ENCODE assay signal across 13 cellular contexts in genomic region chr19:18562086-18562485, GRCh38. TPM values are rescaled to one million over a fixed set of nuclear protein-coding genes. Genes with fewer than 3 reads are reported as not detected.
DNase-seq lines count a peak whose midpoint lies in the region; ATAC-seq and TF ChIP-seq lines count a peak whose summit lies in the region.
"Had no signal": no experiment of that assay in that cellular context is flagged by ENCODE, and none has a peak within 500 bp of the region (broad histone marks: within the 10 kb centered on the region; RNA-seq: fewer than 3 reads in every experiment).

No MANE protein-coding gene starts in this region.

- WGBS in aorta, 2 donors: 3 to 6% methylated on average over 14 of the region's 14 CpGs

- intact Hi-C loops in natural killer cell (cut with micrococcal nuclease): no loop called here
- intact Hi-C loops in aorta (cut with DNase I): no loop called here

- H3K27me3 ChIP-seq in aorta (ENCODE audit: control insufficient read depth in 1 of 2, insufficient read depth in 2 of 2, low read length in 1 of 2): no peaks in the 10 kb centered on the region

- no peak overlapping the region for H3K4me3 ChIP-seq in aorta (ENCODE audit: low read length in 2 of 2)

- H3K36me3 Mint-ChIP-seq in natural killer cell treated with Interleukin-12 subunit alpha and Interleukin-12 subunit beta and Interleukin-15 and Interleukin-18, amount 100 ng/mL, for 72 hours: no peaks in the 10 kb centered on the region
- H3K36me3 Mint-ChIP-seq in natural killer cell (no peaks in the 10 kb centered on the region), mesothelial cell of epicardium (peaks cover 16% of the 10 kb centered on the region)
- peaks cover 20% of the 10 kb centered on the region for H3K36me3 Mint-ChIP-seq in activated T-cell treated with anti-CD3 and anti-CD28 coated beads, Interleukin-2, amount 50 U/mL, for 4 hours (ENCODE audit: insufficient read depth)

- H3K27ac ChIP-seq in aorta (ENCODE audit: low read depth in 1 of 2, low read length in 2 of 2): peak overlapping the region; percentile 92 to 94

- ATAC-seq in natural killer cell treated with Interleukin-12 subunit alpha and Interleukin-12 subunit beta and Interleukin-15 and Interleukin-18, amount 100 ng/mL, for 72 hours: no peak
- no peak for ATAC-seq in natural killer cell
- peak; percentile 63 for ATAC-seq in aorta (ENCODE audit: low FRiP score)
- ATAC-seq in GM19328 (IDR thresholded peaks at IDR 0.05; ENCODE audit: unreplicated experiment): no peak
- ATAC-seq in activated T-cell treated with anti-CD3 and anti-CD28 coated beads, Interleukin-2, amount 50 U/mL, for 4 hours: no peak
- ATAC-seq: activated CD8-positive, alpha-beta T cell treated with anti-CD3 and anti-CD28 coated beads for 36 hours; naive thymus-derived CD4-positive, alpha-beta T cell had no signal

- peaks cover 0 to 3% of the 10 kb centered on the region in 2 donors for H3K36me3 ChIP-seq in aorta (ENCODE audit: control insufficient read depth in 1 of 2, insufficient read depth in 2 of 2, low read length in 1 of 2)

- H3K9me3 ChIP-seq in aorta (ENCODE audit: control insufficient read depth, low read length): no peaks in the 10 kb centered on the region

- no peaks in the 10 kb centered on the region for H3K9me3 Mint-ChIP-seq in natural killer cell treated with Interleukin-12 subunit alpha and Interleukin-12 subunit beta and Interleukin-15 and Interleukin-18, amount 100 ng/mL, for 72 hours
- H3K9me3 Mint-ChIP-seq in natural killer cell: no peaks in the 10 kb centered on the region
- no peaks in the 10 kb centered on the region for H3K9me3 Mint-ChIP-seq in mesothelial cell of epicardium
- H3K9me3 Mint-ChIP-seq in activated T-cell treated with anti-CD3 and anti-CD28 coated beads, Interleukin-2, amount 50 U/mL, for 4 hours: no peaks in the 10 kb centered on the region
- H3K9me3 Mint-ChIP-seq: activated CD8-positive, alpha-beta T cell treated with anti-CD3 and anti-CD28 coated beads for 36 hours; activated naive CD4-positive, alpha-beta T cell treated with anti-CD3 and anti-CD28 coated beads for 36 hours had no signal

- no peak for TF ChIP-seq CTCF in natural killer cell (IDR thresholded peaks at IDR 0.05)
- no peak for TF ChIP-seq CTCF in mesothelial cell of epicardium (IDR thresholded peaks at IDR 0.05; ENCODE audit: unreplicated experiment)

- no peaks in the 10 kb centered on the region for H3K27me3 Mint-ChIP-seq in natural killer cell treated with Interleukin-12 subunit alpha and Interleukin-12 subunit beta and Interleukin-15 and Interleukin-18, amount 100 ng/mL, for 72 hours
- no peaks in the 10 kb centered on the region for H3K27me3 Mint-ChIP-seq in natural killer cell (ENCODE audit: low read depth in 2 of 2)
- no peaks in the 10 kb centered on the region for H3K27me3 Mint-ChIP-seq in mesothelial cell of epicardium (ENCODE audit: low read depth)
- no peaks in the 10 kb centered on the region for H3K27me3 Mint-ChIP-seq in activated T-cell treated with anti-CD3 and anti-CD28 coated beads, Interleukin-2, amount 50 U/mL, for 4 hours (ENCODE audit: low read depth)
- H3K27me3 Mint-ChIP-seq: activated CD8-positive, alpha-beta T cell treated with anti-CD3 and anti-CD28 coated beads for 36 hours; naive thymus-derived CD4-positive, alpha-beta T cell had no signal

- peak; percentile 12 for DNase-seq in natural killer cell treated with Interleukin-12 subunit alpha and Interleukin-12 subunit beta and Interleukin-15 and Interleukin-18, amount 100 ng/mL, for 72 hours (ENCODE audit: low spot score)
- DNase-seq in natural killer cell (no peak), mesothelial cell of epicardium (ENCODE audit: low spot score in 2 of 2, unreplicated experiment in 2 of 2) (no peak), aorta (peak; percentile 87 to 91)
- no peak for DNase-seq in activated T-cell treated with anti-CD3 and anti-CD28 coated beads, Interleukin-2, amount 50 U/mL, for 4 hours
- DNase-seq: activated CD8-positive, alpha-beta T cell treated with anti-CD3 and anti-CD28 coated beads for 36 hours; activated naive CD4-positive, alpha-beta T cell treated with anti-CD3 and anti-CD28 coated beads for 36 hours; naive thymus-derived CD4-positive, alpha-beta T cell; NCI-H1417; NCI-H510A treated with DMSO at 0.1 percent for 48 hours; small intestine; T-helper 9 cell had no signal

- peak overlapping the region in 1 of 2 donors; percentile 50 for H3K27ac Mint-ChIP-seq in natural killer cell treated with Interleukin-12 subunit alpha and Interleukin-12 subunit beta and Interleukin-15 and Interleukin-18, amount 100 ng/mL, for 72 hours
- H3K27ac Mint-ChIP-seq in natural killer cell (no peak overlapping the region), mesothelial cell of epicardium (peak overlapping the region; percentile 6)
- H3K27ac Mint-ChIP-seq: activated naive CD4-positive, alpha-beta T cell treated with anti-CD3 and anti-CD28 coated beads for 36 hours had no signal

- H3K4me3 Mint-ChIP-seq in natural killer cell treated with Interleukin-12 subunit alpha and Interleukin-12 subunit beta and Interleukin-15 and Interleukin-18, amount 100 ng/mL, for 72 hours: no peak overlapping the region
- no peak overlapping the region for H3K4me3 Mint-ChIP-seq in natural killer cell
- no peak overlapping the region for H3K4me3 Mint-ChIP-seq in mesothelial cell of epicardium
- H3K4me3 Mint-ChIP-seq in activated T-cell treated with anti-CD3 and anti-CD28 coated beads, Interleukin-2, amount 50 U/mL, for 4 hours: no peak overlapping the region
- H3K4me3 Mint-ChIP-seq: activated CD8-positive, alpha-beta T cell treated with anti-CD3 and anti-CD28 coated beads for 36 hours; activated naive CD4-positive, alpha-beta T cell treated with anti-CD3 and anti-CD28 coated beads for 36 hours; naive thymus-derived CD4-positive, alpha-beta T cell had no signal

- peaks cover 0 to 4% of the 10 kb centered on the region in 2 donors for H3K4me1 ChIP-seq in aorta (ENCODE audit: control insufficient read depth in 1 of 2, insufficient read depth in 2 of 2, low read length in 2 of 2)

- peaks cover 11 to 14% of the 10 kb centered on the region in 2 donors for H3K4me1 Mint-ChIP-seq in natural killer cell treated with Interleukin-12 subunit alpha and Interleukin-12 subunit beta and Interleukin-15 and Interleukin-18, amount 100 ng/mL, for 72 hours (ENCODE audit: low read depth in 2 of 2)
- H3K4me1 Mint-ChIP-seq in natural killer cell (peaks cover 8 to 21% of the 10 kb centered on the region in 2 donors), mesothelial cell of epicardium (peaks cover 8% of the 10 kb centered on the region)
- peaks cover 16% of the 10 kb centered on the region for H3K4me1 Mint-ChIP-seq in activated T-cell treated with anti-CD3 and anti-CD28 coated beads, Interleukin-2, amount 50 U/mL, for 4 hours (ENCODE audit: low read depth)

RNA-seq across cellular contexts. Expression of gene KXD1, which starts 4.4 kb away (rescaled TPM):
- 100 to 1,000 TPM; 105 to 144 TPM for total RNA-seq in natural killer cell treated with Interleukin-12 subunit alpha and Interleukin-12 subunit beta and Interleukin-15 and Interleukin-18, amount 100 ng/mL, for 72 hours
- total RNA-seq in natural killer cell (10 to 100 TPM; 83.2 to 88.8 (median 86.9) TPM), mesothelial cell of epicardium (79.7 to 82.2 TPM (median 80.3 TPM) in 3 replicates), aorta (10 to 100 TPM; 85.4 to 92.4 TPM)
- 100 to 1,000 TPM in 1 of 2 donors, 10 to 100 TPM in 1; 85.6 to 128 TPM for polyA plus RNA-seq in aorta
- total RNA-seq in activated T-cell treated with anti-CD3 and anti-CD28 coated beads, Interleukin-2, amount 50 U/mL, for 4 hours: 100 to 1,000 TPM; 112 to 129 (median 126) TPM

RNA-seq across cellular contexts. Expression of gene UBA52, which starts 9.6 kb away (rescaled TPM):
- 1,000 to 10,000 TPM; 1,148 to 1,390 TPM for total RNA-seq in natural killer cell treated with Interleukin-12 subunit alpha and Interleukin-12 subunit beta and Interleukin-15 and Interleukin-18, amount 100 ng/mL, for 72 hours
- total RNA-seq in natural killer cell: 1,000 to 10,000 TPM; 1,016 to 1,271 (median 1,271) TPM
- 846 to 875 TPM (median 857 TPM) in 3 replicates for total RNA-seq in mesothelial cell of epicardium
- total RNA-seq in aorta: 100 to 1,000 TPM; 750 to 787 TPM
- 1,000 to 10,000 TPM; 1,225 to 1,252 TPM for polyA plus RNA-seq in aorta
- 1,000 to 10,000 TPM; 1,928 to 2,027 (median 1,945) TPM for total RNA-seq in activated T-cell treated with anti-CD3 and anti-CD28 coated beads, Interleukin-2, amount 50 U/mL, for 4 hours

RNA-seq across cellular contexts. Expression of gene FKBP8, which starts 18.7 kb away (rescaled TPM):
- total RNA-seq in natural killer cell treated with Interleukin-12 subunit alpha and Interleukin-12 subunit beta and Interleukin-15 and Interleukin-18, amount 100 ng/mL, for 72 hours: 100 to 1,000 TPM; 199 to 208 TPM
- total RNA-seq in natural killer cell (100 to 1,000 TPM; 149 to 179 (median 162) TPM), mesothelial cell of epicardium (245 to 250 TPM (median 247 TPM) in 3 replicates), aorta (100 to 1,000 TPM; 225 to 239 TPM)
- polyA plus RNA-seq in aorta: 100 to 1,000 TPM; 255 to 362 TPM
- 100 to 1,000 TPM; 155 to 163 (median 155) TPM for total RNA-seq in activated T-cell treated with anti-CD3 and anti-CD28 coated beads, Interleukin-2, amount 50 U/mL, for 4 hours

RNA-seq across cellular contexts. Expression of gene REX1BD, which starts 26.5 kb away (rescaled TPM):
- 100 to 1,000 TPM in 1 of 2 donors, 10 to 100 TPM in 1; 81.5 to 104 TPM for total RNA-seq in natural killer cell treated with Interleukin-12 subunit alpha and Interleukin-12 subunit beta and Interleukin-15 and Interleukin-18, amount 100 ng/mL, for 72 hours
- total RNA-seq in natural killer cell: 10 to 100 TPM; 80.6 to 86.9 (median 85.3) TPM
- total RNA-seq in mesothelial cell of epicardium: 56.5 to 58.8 TPM (median 58.3 TPM) in 3 replicates
- total RNA-seq in aorta: 10 to 100 TPM; 33.3 to 67.1 TPM
- 100 to 1,000 TPM in 1 of 2 donors, 10 to 100 TPM in 1; 22.9 to 192 TPM for polyA plus RNA-seq in aorta
- 100 to 1,000 TPM in 2 of 3 donors, 10 to 100 TPM in 1; 99.7 to 139 (median 119) TPM for total RNA-seq in activated T-cell treated with anti-CD3 and anti-CD28 coated beads, Interleukin-2, amount 50 U/mL, for 4 hours

RNA-seq across cellular contexts. Expression of gene ELL, which starts 40.2 kb away (rescaled TPM):
- total RNA-seq in natural killer cell treated with Interleukin-12 subunit alpha and Interleukin-12 subunit beta and Interleukin-15 and Interleukin-18, amount 100 ng/mL, for 72 hours: 10 to 100 TPM; 52.3 to 75.2 TPM
- total RNA-seq in natural killer cell: 10 to 100 TPM; 61.1 to 64.3 (median 63.8) TPM
- 16.4 to 19.2 TPM (median 18.7 TPM) in 3 replicates for total RNA-seq in mesothelial cell of epicardium
- 10 to 100 TPM; 30.0 to 37.9 TPM for total RNA-seq in aorta
- polyA plus RNA-seq in aorta: 10 to 100 TPM in 1 of 2 donors, 1 to 10 TPM in 1; 7.3 to 13.1 TPM
- total RNA-seq in activated T-cell treated with anti-CD3 and anti-CD28 coated beads, Interleukin-2, amount 50 U/mL, for 4 hours: 10 to 100 TPM; 25.6 to 32.5 (median 28.8) TPM

Comparison
In these comparisons a context has a peak if more than half of its experiments do, and no peak if none do; other contexts are left out.
1. DNase-seq: peak in natural killer cell treated with Interleukin-12 subunit alpha and Interleukin-12 subunit beta and Interleukin-15 and Interleukin-18, amount 100 ng/mL, for 72 hours (single experiment) and aorta (2 of 2); none in natural killer cell (single experiment), mesothelial cell of epicardium (0 of 2) and activated T-cell treated with anti-CD3 and anti-CD28 coated beads, Interleukin-2, amount 50 U/mL, for 4 hours (single experiment).